Comparison of ENCODE assay signal across 22 cellular contexts in genomic region chr3:12190221-12190807, GRCh38. TPM values are rescaled to one million over a fixed set of nuclear protein-coding genes. Genes with fewer than 3 reads are reported as not detected.
DNase-seq lines count a peak whose midpoint lies in the region; ATAC-seq, FAIRE-seq and TF ChIP-seq lines count a peak whose summit lies in the region.
"Had no signal": no experiment of that assay in that cellular context is flagged by ENCODE, and none has a peak within 500 bp of the region (broad histone marks: within the 10 kb centered on the region; RNA-seq: fewer than 3 reads in every experiment).

No MANE protein-coding gene starts in this region.

- peak overlapping the region in 1 of 2 experiments; percentile 42; a peak in 1 of 4 replicates for H4K8ac ChIP-seq in IMR-90 (ENCODE audit: low read depth in 2 of 2, low read length in 2 of 2)

- dilution Hi-C loops in IMR-90 (cut with HindIII; ENCODE audit: low sequenced_read_pairs, unreplicated experiment): no loop called here

- intact Hi-C loops in IMR-90 (cut with micrococcal nuclease): loop anchor here (5.0 kb wide), 3 partner anchors 97 to 367 kb away; partner anchors contain the start of genes MKRN2 and PPARG

- no peak for TF ChIP-seq POLR2A in IMR-90 (IDR thresholded peaks at IDR 0.05; ENCODE audit: low read depth, low read length)

- no peak overlapping the region for H3K56ac ChIP-seq in IMR-90 (ENCODE audit: extremely low read depth, insufficient read depth, low read length)

- no peaks in the 10 kb centered on the region for H3K36me3 Mint-ChIP-seq in activated naive CD8-positive, alpha-beta T cell
- H3K36me3 Mint-ChIP-seq in activated naive CD8-positive, alpha-beta T cell treated with anti-CD3 and anti-CD28 coated beads for 36 hours: no peaks in the 10 kb centered on the region
- H3K36me3 Mint-ChIP-seq in stimulated activated memory B cell treated with anti-CD40 and anti-IgM and Interleukin-4, amounts not matched to agents 10 μg/mL and 1 μg/mL and 100 μg/mL, for 72 hours: no peaks in the 10 kb centered on the region
- no peaks in the 10 kb centered on the region for H3K36me3 Mint-ChIP-seq in activated naive CD4-positive, alpha-beta T cell treated with anti-CD3 and anti-CD28 coated beads, Interleukin-2, amount 10 ng/mL, durations not matched to agents 7 days and 5 days
- H3K36me3 Mint-ChIP-seq: CD8-positive, alpha-beta memory T cell had no signal

- no peak overlapping the region for H3K4me3 ChIP-seq in IMR-90 (ENCODE audit: insufficient read depth, low read depth, low read length)
- H3K4me3 ChIP-seq in esophagus (ENCODE audit: low read depth in 1 of 2, low read length in 2 of 2): no peak overlapping the region
- no peak overlapping the region for H3K4me3 ChIP-seq in small intestine (ENCODE audit: low read depth in 1 of 2, low read length in 2 of 2)
- H3K4me3 ChIP-seq: BLaER1 treated with 17β-estradiol and CSF1 and Interleukin-3, amounts not matched to agents 10 nM and 100 nM had no signal

- no peak overlapping the region for H3K4me3 Mint-ChIP-seq in activated naive CD8-positive, alpha-beta T cell
- no peak overlapping the region for H3K4me3 Mint-ChIP-seq in activated naive CD8-positive, alpha-beta T cell treated with anti-CD3 and anti-CD28 coated beads for 36 hours
- no peak overlapping the region for H3K4me3 Mint-ChIP-seq in stimulated activated memory B cell treated with anti-CD40 and anti-IgM and Interleukin-4, amounts not matched to agents 10 μg/mL and 1 μg/mL and 100 μg/mL, for 72 hours
- no peak overlapping the region for H3K4me3 Mint-ChIP-seq in activated naive CD4-positive, alpha-beta T cell treated with anti-CD3 and anti-CD28 coated beads, Interleukin-2, amount 10 ng/mL, durations not matched to agents 7 days and 5 days

- no peaks in the 10 kb centered on the region for H3K79me1 ChIP-seq in IMR-90 (ENCODE audit: low read depth in 1 of 2, low read length in 2 of 2)

- BruUV-seq in IMR-90 (replicated peaks; lab: Mats Ljungman, UMichigan): no TSS peak

- H3K4me1 ChIP-seq in IMR-90 (ENCODE audit: control insufficient read depth, insufficient read depth, low read length) (peaks cover 34% of the 10 kb centered on the region), esophagus (ENCODE audit: control insufficient read depth in 2 of 2, insufficient read depth in 2 of 2, low read length in 1 of 2) (peaks cover 2 to 27% of the 10 kb centered on the region in 2 donors), small intestine (ENCODE audit: control insufficient read depth in 2 of 2, insufficient read depth in 1 of 2, low read depth in 1 of 2, low read length in 1 of 2) (peaks cover 3 to 8% of the 10 kb centered on the region in 2 donors)

- TF ChIP-seq RAD21 in IMR-90 (IDR thresholded peaks at IDR 0.05; ENCODE audit: low read length): no peak

- H3K27me3 ChIP-seq in IMR-90 (ENCODE audit: control insufficient read depth, insufficient read depth, low read length) (no peaks in the 10 kb centered on the region), esophagus (ENCODE audit: control insufficient read depth in 1 of 2, insufficient read depth in 2 of 2, low read length in 2 of 2) (no peaks in the 10 kb centered on the region), small intestine (ENCODE audit: control insufficient read depth in 2 of 2, insufficient read depth in 2 of 2, low read length in 2 of 2) (no peaks in the 10 kb centered on the region)

- H3K36me3 ChIP-seq in IMR-90 (ENCODE audit: control insufficient read depth, insufficient read depth, low read length): no peaks in the 10 kb centered on the region
- H3K36me3 ChIP-seq in esophagus (ENCODE audit: control insufficient read depth in 2 of 2, insufficient read depth in 2 of 2, low read length in 1 of 2): no peaks in the 10 kb centered on the region
- H3K36me3 ChIP-seq in small intestine (ENCODE audit: control insufficient read depth in 2 of 2, insufficient read depth in 2 of 2, low read length in 2 of 2): no peaks in the 10 kb centered on the region
- H3K36me3 ChIP-seq: BLaER1 treated with 17β-estradiol and CSF1 and Interleukin-3, amounts not matched to agents 10 nM and 100 nM had no signal

- H3K27ac Mint-ChIP-seq in activated naive CD8-positive, alpha-beta T cell: peak overlapping the region; percentile 5
- no peak overlapping the region for H3K27ac Mint-ChIP-seq in activated naive CD8-positive, alpha-beta T cell treated with anti-CD3 and anti-CD28 coated beads for 36 hours
- H3K27ac Mint-ChIP-seq in stimulated activated memory B cell treated with anti-CD40 and anti-IgM and Interleukin-4, amounts not matched to agents 10 μg/mL and 1 μg/mL and 100 μg/mL, for 72 hours: peak overlapping the region; percentile 98
- H3K27ac Mint-ChIP-seq in activated naive CD4-positive, alpha-beta T cell treated with anti-CD3 and anti-CD28 coated beads, Interleukin-2, amount 10 ng/mL, durations not matched to agents 7 days and 5 days: no peak overlapping the region
- H3K27ac Mint-ChIP-seq: CD8-positive, alpha-beta memory T cell had no signal

- no peak overlapping the region for H3K4me2 ChIP-seq in IMR-90 (ENCODE audit: low read depth, low read length)
- H3K4me2 ChIP-seq: KMS-11 had no signal

- H3K27ac ChIP-seq in IMR-90 (ENCODE audit: insufficient read depth, low read length) (no peak overlapping the region), esophagus (ENCODE audit: low read depth in 2 of 2, low read length in 1 of 2) (peak overlapping the region; percentile 38 to 78), small intestine (ENCODE audit: low read depth in 1 of 2, low read length in 1 of 2) (no peak overlapping the region)
- H3K27ac ChIP-seq: KMS-11 had no signal

- peak overlapping the region; percentile 27; the same call in 1 of the 2 replicates for H3K14ac ChIP-seq in IMR-90 (replicated peaks; ENCODE audit: low read depth, low read length)

- H3K9me3 ChIP-seq in IMR-90 (ENCODE audit: control insufficient read depth, insufficient read depth, low read length): no peaks in the 10 kb centered on the region
- H3K9me3 ChIP-seq in esophagus (ENCODE audit: control insufficient read depth in 2 of 2, insufficient read depth in 1 of 2, low read depth in 1 of 2, low read length in 1 of 2): no peaks in the 10 kb centered on the region
- H3K9me3 ChIP-seq in small intestine (ENCODE audit: control insufficient read depth, low read depth): no peaks in the 10 kb centered on the region
- H3K9me3 ChIP-seq: BLaER1 treated with 17β-estradiol and CSF1 and Interleukin-3, amounts not matched to agents 10 nM and 100 nM had no signal

- H3K18ac ChIP-seq in IMR-90 (ENCODE audit: low read depth, low read length): no peak overlapping the region

- DNase-seq in activated naive CD8-positive, alpha-beta T cell treated with anti-CD3 and anti-CD28 coated beads for 36 hours: no peak
- DNase-seq in IMR-90 (no peak), small intestine (no peak)
- no peak for DNase-seq in activated naive CD4-positive, alpha-beta T cell treated with anti-CD3 and anti-CD28 coated beads, Interleukin-2, amount 10 ng/mL, durations not matched to agents 7 days and 5 days
- DNase-seq: CD8-positive, alpha-beta memory T cell; H7; NCI-H1417 treated with DMSO at 0.1 percent for 48 hours; NCI-H187 treated with DMSO at 0.1 percent for 48 hours; NCI-H2227 treated with DMSO at 0.1 percent for 48 hours; NCI-H510A treated with DMSO at 0.1 percent for 48 hours; NCI-H774; SIG-M5 had no signal

- H2AK9ac ChIP-seq in IMR-90 (replicated peaks; ENCODE audit: low read depth, low read length, poor library complexity): peak overlapping the region; percentile 28

- CTCF ChIA-PET in IMR-90 (lab: Yijun Ruan, JAX): interaction anchor here (0.6 kb wide), 1 partner anchor 388 kb away, joined by 3 read pairs; no protein-coding TSS in a partner anchor
- CTCF ChIA-PET in activated naive CD4-positive, alpha-beta T cell treated with anti-CD3 and anti-CD28 coated beads, Interleukin-2, amount 10 ng/mL, durations not matched to agents 7 days and 5 days (lab: Charles Lee): interaction anchor here (1.7 kb wide), 1 partner anchor 55 kb away, joined by 6 read pairs; no protein-coding TSS in a partner anchor

- H4K5ac ChIP-seq in IMR-90 (ENCODE audit: low read depth, low read length): no peak overlapping the region

- in situ Hi-C loops in IMR-90 (cut with MboI; ENCODE audit: low sequenced_read_pairs): no loop called here

- 85% methylated on average over 3 of the region's 9 CpGs; no CpG with 5 or more reads in 1 of the 2 experiments for whole genome bisulfite sequencing in IMR-90 (ENCODE audit: extremely low coverage in 2 of 2, insufficient read length in 1 of 2), 2 experiments
- WGBS in esophagus, 2 donors: 90 to 92% methylated on average over 9 of the region's 9 CpGs
- WGBS in small intestine, 3 donors: 91 to 96% (median 95%) methylated on average over 9 of the region's 9 CpGs

- peaks cover 57% of the 10 kb centered on the region for H3K4me1 Mint-ChIP-seq in activated naive CD8-positive, alpha-beta T cell (ENCODE audit: low read depth)
- peaks cover 51% of the 10 kb centered on the region for H3K4me1 Mint-ChIP-seq in activated naive CD8-positive, alpha-beta T cell treated with anti-CD3 and anti-CD28 coated beads for 36 hours
- peaks cover 78% of the 10 kb centered on the region for H3K4me1 Mint-ChIP-seq in stimulated activated memory B cell treated with anti-CD40 and anti-IgM and Interleukin-4, amounts not matched to agents 10 μg/mL and 1 μg/mL and 100 μg/mL, for 72 hours
- peaks cover 18% of the 10 kb centered on the region for H3K4me1 Mint-ChIP-seq in activated naive CD4-positive, alpha-beta T cell treated with anti-CD3 and anti-CD28 coated beads, Interleukin-2, amount 10 ng/mL, durations not matched to agents 7 days and 5 days

- no peaks in the 10 kb centered on the region for H4K20me1 ChIP-seq in IMR-90 (ENCODE audit: insufficient read depth, low read length)

- H3K23ac ChIP-seq in IMR-90 (ENCODE audit: low read depth, low read length): no peak overlapping the region

- no peak for ATAC-seq in IMR-90 (ENCODE audit: low read depth)
- ATAC-seq in stimulated activated memory B cell treated with anti-CD40 and anti-IgM and Interleukin-4, amounts not matched to agents 10 μg/mL and 1 μg/mL and 100 μg/mL, for 72 hours: no peak
- ATAC-seq in GM21737 (IDR thresholded peaks at IDR 0.05; ENCODE audit: unreplicated experiment): no peak

- peak overlapping the region; percentile 92 for H2AK5ac ChIP-seq in IMR-90 (ENCODE audit: low read depth, low read length)

- peak overlapping the region; percentile 73 for H4K91ac ChIP-seq in IMR-90 (ENCODE audit: insufficient read depth, low read depth, low read length)

- H2BK120ac ChIP-seq in IMR-90 (ENCODE audit: low read depth, low read length): peak overlapping the region; percentile 97

- POLR2A ChIA-PET in IMR-90 (lab: Charles Lee; ENCODE audit: unreplicated experiment): interaction anchor here (0.5 kb wide), 1 partner anchor 11 kb away, joined by 3 read pairs; no protein-coding TSS in a partner anchor

- peak overlapping the region; percentile 86 for H2BK20ac ChIP-seq in IMR-90 (ENCODE audit: low read depth, low read length)

- no peaks in the 10 kb centered on the region for H3K9me3 Mint-ChIP-seq in activated naive CD8-positive, alpha-beta T cell (ENCODE audit: low read depth)
- no peaks in the 10 kb centered on the region for H3K9me3 Mint-ChIP-seq in activated naive CD8-positive, alpha-beta T cell treated with anti-CD3 and anti-CD28 coated beads for 36 hours
- no peaks in the 10 kb centered on the region for H3K9me3 Mint-ChIP-seq in stimulated activated memory B cell treated with anti-CD40 and anti-IgM and Interleukin-4, amounts not matched to agents 10 μg/mL and 1 μg/mL and 100 μg/mL, for 72 hours
- no peaks in the 10 kb centered on the region for H3K9me3 Mint-ChIP-seq in activated naive CD4-positive, alpha-beta T cell treated with anti-CD3 and anti-CD28 coated beads, Interleukin-2, amount 10 ng/mL, durations not matched to agents 7 days and 5 days
- H3K9me3 Mint-ChIP-seq: CD8-positive, alpha-beta memory T cell had no signal

- peak overlapping the region; percentile 9 for H2AFZ ChIP-seq in IMR-90 (replicated peaks; ENCODE audit: low read length, poor library complexity)

- H3K27me3 Mint-ChIP-seq in activated naive CD8-positive, alpha-beta T cell: no peaks in the 10 kb centered on the region
- peaks cover 2% of the 10 kb centered on the region for H3K27me3 Mint-ChIP-seq in activated naive CD8-positive, alpha-beta T cell treated with anti-CD3 and anti-CD28 coated beads for 36 hours
- no peaks in the 10 kb centered on the region for H3K27me3 Mint-ChIP-seq in stimulated activated memory B cell treated with anti-CD40 and anti-IgM and Interleukin-4, amounts not matched to agents 10 μg/mL and 1 μg/mL and 100 μg/mL, for 72 hours
- H3K27me3 Mint-ChIP-seq in activated naive CD4-positive, alpha-beta T cell treated with anti-CD3 and anti-CD28 coated beads, Interleukin-2, amount 10 ng/mL, durations not matched to agents 7 days and 5 days: peaks cover 8% of the 10 kb centered on the region

- TF ChIP-seq CTCF in IMR-90 (conservative IDR thresholded peaks at IDR 0.05; ENCODE audit: low read depth, low read length): no peak

- FAIRE-seq in small intestine (lab: Jason Lieb, UNC): no peak
- FAIRE-seq: A204.1, GM12892 had no signal

- H3K4ac ChIP-seq in IMR-90 (ENCODE audit: low read depth, low read length): peak overlapping the region; percentile 71

- peak overlapping the region; percentile 14 for H2BK5ac ChIP-seq in IMR-90 (ENCODE audit: low read depth, low read length, poor library complexity, severe bottlenecking)

- H3K9me1 ChIP-seq in IMR-90 (ENCODE audit: insufficient read depth, low read length): peaks cover 18% of the 10 kb centered on the region

- H2BK15ac ChIP-seq in IMR-90 (ENCODE audit: low read depth, low read length): peak overlapping the region; percentile 99

- no peak overlapping the region for H3K9ac ChIP-seq in IMR-90 (ENCODE audit: low read depth, low read length)
- H3K9ac ChIP-seq: KMS-11 had no signal

RNA-seq across cellular contexts. Expression of gene TIMP4, which starts 31.6 kb away (rescaled TPM):
- not detected for total RNA-seq in activated naive CD8-positive, alpha-beta T cell treated with anti-CD3 and anti-CD28 coated beads for 36 hours
- 0.54 and 0.56 TPM in 2 replicates for total RNA-seq in IMR-90 (2012; rRNA removed)
- 0.39 and 0.40 TPM in 2 replicates for polyA plus RNA-seq in IMR-90 (2012; rRNA removed)
- 0.57 and 0.80 TPM in 2 replicates for polyA plus RNA-seq in IMR-90 (2012; cell fraction: cytosol; rRNA removed)
- polyA plus RNA-seq in IMR-90 (2012; cell fraction: nucleus; rRNA removed; ENCODE audit: low replicate concordance): 0.13 and 0.16 TPM in 2 replicates
- polyA plus RNA-seq in esophagus: under 1 TPM; 0.45 to 1.00 TPM
- polyA plus RNA-seq in small intestine: 10 to 100 TPM in 1 of 3 donors, 1 to 10 TPM in 1, under 1 TPM in 1; 0.89 to 17.8 (median 3.8) TPM
- total RNA-seq: CD8-positive, alpha-beta memory T cell; OCI-LY7; RPMI7951 had no signal
- polyA plus RNA-seq: CD8-positive, alpha-beta memory T cell had no signal

Comparison
In these comparisons a context has a peak if more than half of its experiments do, and no peak if none do; other contexts are left out.
1. H3K27ac Mint-ChIP-seq: peak in activated naive CD8-positive, alpha-beta T cell (single experiment) and stimulated activated memory B cell treated with anti-CD40 and anti-IgM and Interleukin-4, amounts not matched to agents 10 μg/mL and 1 μg/mL and 100 μg/mL, for 72 hours (single experiment); none in activated naive CD8-positive, alpha-beta T cell treated with anti-CD3 and anti-CD28 coated beads for 36 hours (single experiment) and activated naive CD4-positive, alpha-beta T cell treated with anti-CD3 and anti-CD28 coated beads, Interleukin-2, amount 10 ng/mL, durations not matched to agents 7 days and 5 days (single experiment).
2. H3K27ac ChIP-seq: peak in esophagus (2 of 2); none in IMR-90 (single experiment) and small intestine (0 of 2).